2 cellular contexts compared by ENCODE assay signal in genomic region chr5:135472141-135472540, GRCh38.
TF ChIP-seq lines count a peak whose summit lies in the region.

No MANE protein-coding gene starts in this region.

TF ChIP-seq in WTC11, 78 proteins besides CTCF, POLR2A, EP300 and RAD21:
- no peak for TF ChIP-seq NR3C1 (CRISPR knock-in tag; conservative IDR thresholded peaks at IDR 0.05; ENCODE audit: low read depth)
- TF ChIP-seq NFYB (CRISPR knock-in tag; conservative IDR thresholded peaks at IDR 0.05; ENCODE audit: low read depth) = no peak
- no peak for TF ChIP-seq NR1H2 (CRISPR knock-in tag; IDR thresholded peaks at IDR 0.05)
- TF ChIP-seq, protein P1, sequence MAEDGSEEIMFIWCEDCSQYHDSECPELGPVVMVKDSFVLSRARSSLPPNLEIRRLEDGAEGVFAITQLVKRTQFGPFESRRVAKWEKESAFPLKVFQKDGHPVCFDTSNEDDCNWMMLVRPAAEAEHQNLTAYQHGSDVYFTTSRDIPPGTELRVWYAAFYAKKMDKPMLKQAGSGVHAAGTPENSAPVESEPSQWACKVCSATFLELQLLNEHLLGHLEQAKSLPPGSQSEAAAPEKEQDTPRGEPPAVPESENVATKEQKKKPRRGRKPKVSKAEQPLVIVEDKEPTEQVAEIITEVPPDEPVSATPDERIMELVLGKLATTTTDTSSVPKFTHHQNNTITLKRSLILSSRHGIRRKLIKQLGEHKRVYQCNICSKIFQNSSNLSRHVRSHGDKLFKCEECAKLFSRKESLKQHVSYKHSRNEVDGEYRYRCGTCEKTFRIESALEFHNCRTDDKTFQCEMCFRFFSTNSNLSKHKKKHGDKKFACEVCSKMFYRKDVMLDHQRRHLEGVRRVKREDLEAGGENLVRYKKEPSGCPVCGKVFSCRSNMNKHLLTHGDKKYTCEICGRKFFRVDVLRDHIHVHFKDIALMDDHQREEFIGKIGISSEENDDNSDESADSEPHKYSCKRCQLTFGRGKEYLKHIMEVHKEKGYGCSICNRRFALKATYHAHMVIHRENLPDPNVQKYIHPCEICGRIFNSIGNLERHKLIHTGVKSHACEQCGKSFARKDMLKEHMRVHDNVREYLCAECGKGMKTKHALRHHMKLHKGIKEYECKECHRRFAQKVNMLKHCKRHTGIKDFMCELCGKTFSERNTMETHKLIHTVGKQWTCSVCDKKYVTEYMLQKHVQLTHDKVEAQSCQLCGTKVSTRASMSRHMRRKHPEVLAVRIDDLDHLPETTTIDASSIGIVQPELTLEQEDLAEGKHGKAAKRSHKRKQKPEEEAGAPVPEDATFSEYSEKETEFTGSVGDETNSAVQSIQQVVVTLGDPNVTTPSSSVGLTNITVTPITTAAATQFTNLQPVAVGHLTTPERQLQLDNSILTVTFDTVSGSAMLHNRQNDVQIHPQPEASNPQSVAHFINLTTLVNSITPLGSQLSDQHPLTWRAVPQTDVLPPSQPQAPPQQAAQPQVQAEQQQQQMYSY (CRISPR knock-in tag; IDR thresholded peaks at IDR 0.05) = no peak
- TF ChIP-seq ZNF121 (CRISPR knock-in tag; IDR thresholded peaks at IDR 0.05) = no peak
- TF ChIP-seq STAT6 (CRISPR knock-in tag; conservative IDR thresholded peaks at IDR 0.05; ENCODE audit: low read depth) = no peak
- no peak for TF ChIP-seq SP1 (CRISPR knock-in tag; conservative IDR thresholded peaks at IDR 0.05)
- no peak for TF ChIP-seq ZNF512 (CRISPR knock-in tag; IDR thresholded peaks at IDR 0.05; ENCODE audit: borderline replicate concordance)
- no peak for TF ChIP-seq MLX (CRISPR knock-in tag; IDR thresholded peaks at IDR 0.05)
- TF ChIP-seq, protein P2, sequence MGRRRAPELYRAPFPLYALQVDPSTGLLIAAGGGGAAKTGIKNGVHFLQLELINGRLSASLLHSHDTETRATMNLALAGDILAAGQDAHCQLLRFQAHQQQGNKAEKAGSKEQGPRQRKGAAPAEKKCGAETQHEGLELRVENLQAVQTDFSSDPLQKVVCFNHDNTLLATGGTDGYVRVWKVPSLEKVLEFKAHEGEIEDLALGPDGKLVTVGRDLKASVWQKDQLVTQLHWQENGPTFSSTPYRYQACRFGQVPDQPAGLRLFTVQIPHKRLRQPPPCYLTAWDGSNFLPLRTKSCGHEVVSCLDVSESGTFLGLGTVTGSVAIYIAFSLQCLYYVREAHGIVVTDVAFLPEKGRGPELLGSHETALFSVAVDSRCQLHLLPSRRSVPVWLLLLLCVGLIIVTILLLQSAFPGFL (CRISPR knock-in tag; IDR thresholded peaks at IDR 0.05; ENCODE audit: borderline replicate concordance) = no peak
- no peak for TF ChIP-seq NFATC4 (CRISPR knock-in tag; IDR thresholded peaks at IDR 0.05)

TF ChIP-seq in HepG2, 621 proteins besides CTCF, POLR2A, EP300 and RAD21:
- TF ChIP-seq ZFP37 (CRISPR knock-in tag; IDR thresholded peaks at IDR 0.05; ENCODE audit: borderline replicate concordance) (no peak), MED1 (CRISPR knock-in tag; IDR thresholded peaks at IDR 0.05) (0 out of 2 replicates have a peak, but pooled peaks have one; percentile 1), HHEX (CRISPR knock-in tag; IDR thresholded peaks at IDR 0.05) (no peak), ZSCAN5A (CRISPR knock-in tag; IDR thresholded peaks at IDR 0.05; ENCODE audit: borderline replicate concordance) (no peak), ISX (CRISPR knock-in tag; conservative IDR thresholded peaks at IDR 0.05) (no peak)
TF ChIP-seq in HepG2: peak in this region for 1.
